Comparison of ENCODE assay signal across 1 cellular context in genomic region chr6:169701953-169702639, GRCh38.
TF ChIP-seq lines count a peak whose summit lies in the region.

Gene C6orf120 (plus strand): TSS chr6:169702126. CDS start chr6:169702460, 334 bp downstream.
Gene WDR27 (minus strand): TSS chr6:169702029. CDS start chr6:169689005, 13,024 bp downstream.

TF ChIP-seq in HEK293, 187 proteins besides CTCF, POLR2A, EP300 and RAD21 (continued from another document and continues in another):
- TF ChIP-seq ZNF704 (tag by site-specific recombination; IDR thresholded peaks at IDR 0.05) = no peak
- no peak for TF ChIP-seq TSHZ1 (tag by site-specific recombination; IDR thresholded peaks at IDR 0.05; ENCODE audit: borderline replicate concordance)
- TF ChIP-seq ZNF645 (tag by site-specific recombination; IDR thresholded peaks at IDR 0.05) = no peak
- no peak for TF ChIP-seq MZF1 (tag by site-specific recombination; IDR thresholded peaks at IDR 0.05; ENCODE audit: borderline replicate concordance)
- TF ChIP-seq ZNF350 (tag by site-specific recombination; IDR thresholded peaks at IDR 0.05) = no peak
- no peak for TF ChIP-seq ZBTB48 (tag by site-specific recombination; IDR thresholded peaks at IDR 0.05)
- TF ChIP-seq GLIS1 (tag by site-specific recombination; IDR thresholded peaks at IDR 0.05) = no peak; the same call in 1 of the 2 replicates
- no peak for TF ChIP-seq ZNF148 (tag by site-specific recombination; IDR thresholded peaks at IDR 0.05; ENCODE audit: borderline replicate concordance)
- peak; percentile 92 for TF ChIP-seq KLF8 (tag by site-specific recombination; IDR thresholded peaks at IDR 0.05)
- peak; percentile 67; the same call in 1 of the 2 replicates for TF ChIP-seq ZNF501 (tag by site-specific recombination; IDR thresholded peaks at IDR 0.05)
- TF ChIP-seq INSM2 (tag by site-specific recombination; IDR thresholded peaks at IDR 0.05) = no peak
- TF ChIP-seq PATZ1 (tag by site-specific recombination; IDR thresholded peaks at IDR 0.05) = peak; percentile 65
- TF ChIP-seq ZNF473 (tag by site-specific recombination; IDR thresholded peaks at IDR 0.05) = no peak
- no peak for TF ChIP-seq TCF7L2 (IDR thresholded peaks at IDR 0.05; ENCODE audit: borderline replicate concordance, low read depth, low read length)
- TF ChIP-seq ZNF791 (tag by site-specific recombination; IDR thresholded peaks at IDR 0.05) = no peak
- no peak for TF ChIP-seq ZSCAN23 (tag by site-specific recombination; IDR thresholded peaks at IDR 0.05)
- TF ChIP-seq REPIN1 (tag by site-specific recombination; IDR thresholded peaks at IDR 0.05; ENCODE audit: low read depth) = no peak
- no peak for TF ChIP-seq ZNF768 (tag by site-specific recombination; IDR thresholded peaks at IDR 0.05)
- peak; percentile 63 for TF ChIP-seq YY1 (tag by site-specific recombination; IDR thresholded peaks at IDR 0.05)
- no peak for TF ChIP-seq HOXA7 (CRISPR knock-in tag; IDR thresholded peaks at IDR 0.05; ENCODE audit: borderline replicate concordance)
- TF ChIP-seq ZNF571 (tag by site-specific recombination; IDR thresholded peaks at IDR 0.05) = no peak
- no peak for TF ChIP-seq PBX3 (CRISPR knock-in tag; IDR thresholded peaks at IDR 0.05)
- no peak for TF ChIP-seq ZNF623 (tag by site-specific recombination; IDR thresholded peaks at IDR 0.05)
- no peak for TF ChIP-seq PRDM10 (tag by site-specific recombination; IDR thresholded peaks at IDR 0.05)
- TF ChIP-seq ZNF529 (tag by site-specific recombination; IDR thresholded peaks at IDR 0.05; ENCODE audit: insufficient replicate concordance) = no peak
- TF ChIP-seq ZNF747 (tag by site-specific recombination; IDR thresholded peaks at IDR 0.05) = no peak
- no peak for TF ChIP-seq ZNF48 (tag by site-specific recombination; IDR thresholded peaks at IDR 0.05)
- peak; percentile 99 for TF ChIP-seq KLF9 (tag by site-specific recombination; IDR thresholded peaks at IDR 0.05; ENCODE audit: low read depth)
- no peak for TF ChIP-seq ZNF114 (tag by site-specific recombination; IDR thresholded peaks at IDR 0.05)
- TF ChIP-seq ZNF121 (tag by site-specific recombination; IDR thresholded peaks at IDR 0.05) = 0 out of 2 replicates have a peak, but pooled peaks have one; percentile 12
- TF ChIP-seq ZNF423 (tag by site-specific recombination; IDR thresholded peaks at IDR 0.05) = peak; percentile 84
- no peak for TF ChIP-seq ZNF2 (tag by site-specific recombination; IDR thresholded peaks at IDR 0.05)
- no peak for TF ChIP-seq ZNF585B (tag by site-specific recombination; IDR thresholded peaks at IDR 0.05)
- TF ChIP-seq ZNF426 (tag by site-specific recombination; IDR thresholded peaks at IDR 0.05) = no peak
- TF ChIP-seq ZNF23 (tag by site-specific recombination; IDR thresholded peaks at IDR 0.05; ENCODE audit: borderline replicate concordance) = no peak
- no peak for TF ChIP-seq ZNF398 (tag by site-specific recombination; IDR thresholded peaks at IDR 0.05)
- no peak for TF ChIP-seq ZNF18 (tag by site-specific recombination; IDR thresholded peaks at IDR 0.05)
- peak; percentile 83 for TF ChIP-seq KLF10 (tag by site-specific recombination; IDR thresholded peaks at IDR 0.05)
